In the genomic region with DNA sequence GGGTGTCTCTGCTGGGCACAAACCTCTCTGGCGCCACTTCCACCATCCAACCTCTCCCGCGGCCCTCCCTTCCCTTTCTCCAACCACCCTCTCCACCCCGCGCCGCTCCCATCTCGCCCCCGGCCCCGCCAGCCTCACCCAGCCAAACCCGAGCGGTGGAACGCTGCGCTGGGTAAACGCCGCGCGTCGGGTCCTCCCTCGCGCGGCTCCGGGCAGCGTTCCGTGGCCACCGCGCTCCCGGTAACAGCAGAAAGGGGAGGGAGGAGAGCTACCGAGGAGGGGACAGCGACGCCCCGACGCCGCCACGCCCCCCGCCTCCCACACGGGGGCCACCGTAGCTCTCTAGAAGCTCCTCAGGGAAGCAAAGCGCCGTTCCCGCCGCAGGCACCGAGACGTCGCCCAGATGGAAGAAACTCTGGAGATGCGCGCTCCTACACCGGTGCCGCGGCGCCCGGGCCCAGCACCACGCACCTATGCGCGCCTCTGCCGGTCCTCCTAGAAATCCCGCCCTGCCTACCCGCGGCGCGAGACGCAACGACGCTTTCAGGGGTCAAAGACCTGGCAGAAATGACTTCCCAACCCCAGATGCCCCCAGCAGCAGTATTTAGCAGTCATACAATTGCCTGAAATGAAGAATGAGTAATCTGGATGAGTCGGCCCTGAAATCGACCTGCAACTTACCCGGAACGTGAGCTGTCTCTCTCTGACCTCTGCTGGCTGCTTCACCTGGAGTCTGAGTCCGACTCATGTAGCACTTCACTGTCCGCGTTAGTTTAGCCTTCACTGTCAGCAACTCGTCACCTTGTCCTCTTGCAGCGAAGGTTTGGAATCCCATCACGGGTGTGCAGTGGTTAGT, we compare ENCODE assay signal across 9 cellular contexts. TPM values are rescaled to one million over a fixed set of nuclear protein-coding genes. Genes with fewer than 3 reads are reported as not detected.
A peak's percentile ranks its signal among the peaks of the same experiment; 100 is the strongest.
DNase-seq lines count a peak whose midpoint lies in the region; ATAC-seq lines count a peak whose summit lies in the region.
"Had no signal": no experiment of that assay in that cellular context is flagged by ENCODE, and none has a peak within 500 bp of the region (broad histone marks: within the 10 kb centered on the region; RNA-seq: fewer than 3 reads in every experiment).

A gene with protein sequence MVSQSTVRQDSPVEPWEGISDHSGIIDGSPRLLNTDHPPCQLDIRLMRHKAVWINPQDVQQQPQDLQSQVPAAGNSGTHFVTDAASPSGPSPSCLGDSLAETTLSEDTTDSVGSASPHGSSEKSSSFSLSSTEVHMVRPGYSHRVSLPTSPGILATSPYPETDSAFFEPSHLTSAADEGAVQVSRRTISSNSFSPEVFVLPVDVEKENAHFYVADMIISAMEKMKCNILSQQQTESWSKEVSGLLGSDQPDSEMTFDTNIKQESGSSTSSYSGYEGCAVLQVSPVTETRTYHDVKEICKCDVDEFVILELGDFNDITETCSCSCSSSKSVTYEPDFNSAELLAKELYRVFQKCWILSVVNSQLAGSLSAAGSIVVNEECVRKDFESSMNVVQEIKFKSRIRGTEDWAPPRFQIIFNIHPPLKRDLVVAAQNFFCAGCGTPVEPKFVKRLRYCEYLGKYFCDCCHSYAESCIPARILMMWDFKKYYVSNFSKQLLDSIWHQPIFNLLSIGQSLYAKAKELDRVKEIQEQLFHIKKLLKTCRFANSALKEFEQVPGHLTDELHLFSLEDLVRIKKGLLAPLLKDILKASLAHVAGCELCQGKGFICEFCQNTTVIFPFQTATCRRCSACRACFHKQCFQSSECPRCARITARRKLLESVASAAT (minus strand): TSS at position 257 of the 856 bp plus-strand sequence. CDS start 14,777 bp downstream, outside the sequence.

- H2AK5ac ChIP-seq in trophoblast cell (ENCODE audit: low read length) = no peak within 1 kb of the TSS

- H3K18ac ChIP-seq in trophoblast cell (ENCODE audit: low read length) = peak within 1 kb of the TSS; percentile 14

- no peak within 1 kb of the TSS for H3K23ac ChIP-seq in trophoblast cell (ENCODE audit: low read length)

- H2BK5ac ChIP-seq in trophoblast cell (ENCODE audit: low read depth, low read length, poor library complexity) = no peak within 1 kb of the TSS

- WGBS in trophoblast cell (ENCODE audit: extremely low coverage, insufficient coverage, insufficient read length) = no CpG with 5 or more reads among the region's 73 CpGs

- peaks cover 22 to 23% of the 10 kb centered on the region in 2 experiments for H3K4me1 ChIP-seq in trophoblast cell (ENCODE audit: control insufficient read depth in 1 of 2, insufficient read depth in 2 of 2, low read length in 2 of 2)

- peak within 1 kb of the TSS; percentile 78 for H3K4me3 Mint-ChIP-seq in activated T-helper 2 cell treated with anti-CD3 and anti-CD28 coated beads, Interferon-gamma antibody, Interleukin-2, Interleukin-4, amounts not matched to agents 10 μg/mL and 5 μg/mL and 100 μg/mL, durations not matched to agents 14 hours and 24 hours and 36 hours (ENCODE audit: low read depth)

- peak; percentile 41 for DNase-seq in CD1c-positive myeloid dendritic cell (ENCODE audit: extremely low spot score)
- DNase-seq in NAMALWA (ENCODE audit: low spot score) = peak; percentile 78
- peak; percentile 20 for DNase-seq in activated T-helper 2 cell treated with anti-CD3 and anti-CD28 coated beads, Interferon-gamma antibody, Interleukin-2, Interleukin-4, amounts not matched to agents 10 μg/mL and 5 μg/mL and 100 μg/mL, durations not matched to agents 14 hours and 24 hours and 36 hours (ENCODE audit: low spot score)
- peak; percentile 64 for DNase-seq in Right ventricle myocardium superior
- DNase-seq in trophoblast cell = peak; percentile 33 to 53
- DNase-seq in epidermal melanocyte (ENCODE audit: insufficient read length, low spot score) = no peak
- no peak for DNase-seq in HuH-7.5 (ENCODE audit: low spot score)

- ATAC-seq in GM19395 (IDR thresholded peaks at IDR 0.05; ENCODE audit: unreplicated experiment) (peak; percentile 29), Right ventricle myocardium superior (ENCODE audit: poor library complexity) (peak; percentile 44)
- ATAC-seq: Panc1 had no signal

- H3K27me3 ChIP-seq in trophoblast cell (ENCODE audit: insufficient read depth, low read length) = no peaks in the 10 kb centered on the region

- no peak within 1 kb of the TSS for H3K4ac ChIP-seq in trophoblast cell (ENCODE audit: low read depth, low read length)

- H3K4me1 Mint-ChIP-seq in activated T-helper 2 cell treated with anti-CD3 and anti-CD28 coated beads, Interferon-gamma antibody, Interleukin-2, Interleukin-4, amounts not matched to agents 10 μg/mL and 5 μg/mL and 100 μg/mL, durations not matched to agents 14 hours and 24 hours and 36 hours (ENCODE audit: low read depth) = peaks cover 32% of the 10 kb centered on the region

- no peaks in the 10 kb centered on the region for H3K9me3 Mint-ChIP-seq in activated T-helper 2 cell treated with anti-CD3 and anti-CD28 coated beads, Interferon-gamma antibody, Interleukin-2, Interleukin-4, amounts not matched to agents 10 μg/mL and 5 μg/mL and 100 μg/mL, durations not matched to agents 14 hours and 24 hours and 36 hours

- H3K79me2 ChIP-seq in trophoblast cell (ENCODE audit: control insufficient read depth, insufficient read depth, low read length, poor library complexity) = no peaks in the 10 kb centered on the region

- no peak within 1 kb of the TSS for H4K91ac ChIP-seq in trophoblast cell (ENCODE audit: low read depth, low read length)

- no peak within 1 kb of the TSS for H4K8ac ChIP-seq in trophoblast cell (ENCODE audit: low read depth, low read length)

- H3K36me3 Mint-ChIP-seq in activated T-helper 2 cell treated with anti-CD3 and anti-CD28 coated beads, Interferon-gamma antibody, Interleukin-2, Interleukin-4, amounts not matched to agents 10 μg/mL and 5 μg/mL and 100 μg/mL, durations not matched to agents 14 hours and 24 hours and 36 hours (ENCODE audit: low read depth) = no peaks in the 10 kb centered on the region

- no peak within 1 kb of the TSS for H3K14ac ChIP-seq in trophoblast cell (ENCODE audit: low read length)

- H3K27ac ChIP-seq in trophoblast cell (ENCODE audit: low read depth, low read length) = no peak within 1 kb of the TSS

- H3K27ac Mint-ChIP-seq in activated T-helper 2 cell treated with anti-CD3 and anti-CD28 coated beads, Interferon-gamma antibody, Interleukin-2, Interleukin-4, amounts not matched to agents 10 μg/mL and 5 μg/mL and 100 μg/mL, durations not matched to agents 14 hours and 24 hours and 36 hours = peak within 1 kb of the TSS; percentile 7

- peak within 1 kb of the TSS; percentile 89 for H3K4me2 ChIP-seq in trophoblast cell (ENCODE audit: low read length)

- H3K79me1 ChIP-seq in trophoblast cell (ENCODE audit: low read length) = peaks cover 12% of the 10 kb centered on the region

- H3K9me3 ChIP-seq in trophoblast cell (ENCODE audit: insufficient read depth, low read depth, low read length) = no peaks in the 10 kb centered on the region

- H2BK12ac ChIP-seq in trophoblast cell (ENCODE audit: low read length) = no peak within 1 kb of the TSS

- H3K27me3 Mint-ChIP-seq in activated T-helper 2 cell treated with anti-CD3 and anti-CD28 coated beads, Interferon-gamma antibody, Interleukin-2, Interleukin-4, amounts not matched to agents 10 μg/mL and 5 μg/mL and 100 μg/mL, durations not matched to agents 14 hours and 24 hours and 36 hours (ENCODE audit: low read depth) = peaks cover 41% of the 10 kb centered on the region

- no peak within 1 kb of the TSS for H4K12ac ChIP-seq in trophoblast cell (ENCODE audit: low read depth, low read length)

- H2BK120ac ChIP-seq in trophoblast cell (ENCODE audit: insufficient read depth, low read length, poor library complexity) = peak within 1 kb of the TSS; percentile 33

- H3K9ac ChIP-seq in trophoblast cell (ENCODE audit: low read length) = peak within 1 kb of the TSS; percentile 18

- peak within 1 kb of the TSS; percentile 72 for H3K4me3 ChIP-seq in trophoblast cell (ENCODE audit: low read depth, low read length)

- no peaks in the 10 kb centered on the region for H3K36me3 ChIP-seq in trophoblast cell (ENCODE audit: control insufficient read depth in 1 of 2, insufficient read depth in 2 of 2, low read length in 2 of 2)

- intact Hi-C loops in activated T-helper 2 cell treated with anti-CD3 and anti-CD28 coated beads, Interferon-gamma antibody, Interleukin-2, Interleukin-4, amounts not matched to agents 10 μg/mL and 5 μg/mL and 100 μg/mL, durations not matched to agents 14 hours and 24 hours and 36 hours (cut with micrococcal nuclease) = loop anchor here (2.0 kb wide), 1 partner anchor 32 kb away; no protein-coding TSS in a partner anchor
- intact Hi-C loops in Right ventricle myocardium superior (cut with DNase I) = no loop called here

- H2AFZ ChIP-seq in trophoblast cell (ENCODE audit: insufficient read depth, low read length, poor library complexity) = peak within 1 kb of the TSS; percentile 55

RNA-seq across cellular contexts. Expression of the gene that starts here (rescaled TPM):
- 0.76 and 1.1 TPM in 2 replicates for total RNA-seq in activated T-helper 2 cell treated with anti-CD3 and anti-CD28 coated beads, Interferon-gamma antibody, Interleukin-2, Interleukin-4, amounts not matched to agents 10 μg/mL and 5 μg/mL and 100 μg/mL, durations not matched to agents 14 hours and 24 hours and 36 hours
- total RNA-seq in Right ventricle myocardium superior = 0.70 TPM
- 0.99 and 1.0 TPM in 2 replicates for polyA plus RNA-seq in trophoblast cell (2013)

Comparison
In these comparisons a context has a peak if more than half of its experiments do, and no peak if none do; other contexts are left out.
1. Peak in DNase-seq and ATAC-seq in Right ventricle myocardium superior; RNA of the gene not detected or under 1 TPM.
2. DNase-seq: peak in CD1c-positive myeloid dendritic cell (single experiment), NAMALWA (single experiment), activated T-helper 2 cell treated with anti-CD3 and anti-CD28 coated beads, Interferon-gamma antibody, Interleukin-2, Interleukin-4, amounts not matched to agents 10 μg/mL and 5 μg/mL and 100 μg/mL, durations not matched to agents 14 hours and 24 hours and 36 hours (single experiment) and trophoblast cell (2 of 2); none in epidermal melanocyte (single experiment) and HuH-7.5 (single experiment).